1 cellular context compared by ENCODE assay signal in the genomic region with DNA sequence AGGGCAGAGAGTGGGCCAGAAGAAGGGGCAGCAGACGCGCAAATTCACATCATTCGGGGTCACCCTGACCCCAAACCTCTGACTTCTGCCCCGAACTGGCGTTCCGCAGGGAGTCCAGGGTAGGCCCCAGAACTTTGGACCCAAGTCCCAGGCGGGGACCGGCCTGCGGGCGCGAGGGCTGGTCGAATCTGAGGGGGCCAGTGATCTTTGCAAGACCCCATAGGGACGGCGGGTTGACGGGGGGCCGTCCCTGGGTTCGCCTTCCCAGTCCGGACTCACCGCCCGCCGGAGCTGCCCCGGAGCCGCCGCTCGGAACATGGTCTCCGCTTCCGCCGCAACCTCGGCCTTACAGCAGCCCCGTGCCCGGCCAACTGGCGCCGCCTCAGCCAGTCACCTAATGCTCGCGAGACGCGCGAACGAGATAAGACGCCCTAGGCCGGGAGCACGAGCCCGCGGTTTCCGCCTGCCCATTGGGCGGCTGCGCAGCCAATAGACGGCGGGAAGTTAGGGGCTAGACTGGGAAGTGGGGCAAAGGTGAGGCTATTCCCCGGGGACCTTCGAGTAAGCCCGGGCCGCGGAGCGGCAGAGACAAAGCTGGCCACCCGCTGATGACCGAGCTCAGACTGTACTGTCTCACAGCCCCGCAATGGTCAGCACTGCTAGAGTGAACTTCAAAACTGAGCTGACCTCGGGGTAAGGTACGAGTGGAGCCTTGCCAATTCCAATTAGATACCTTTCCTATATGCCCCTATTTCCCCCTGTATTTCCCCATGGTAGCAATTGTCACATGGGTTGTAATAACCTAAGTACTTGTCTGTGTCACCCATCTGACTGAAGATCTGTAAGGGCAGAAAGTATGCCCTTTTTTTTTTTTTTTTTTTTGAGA.
TF ChIP-seq lines count a peak whose summit lies in the region.

A gene (minus strand): TSS at position 399 of the 886 bp plus-strand sequence. CDS start 81 bp downstream, at position 318.

TF ChIP-seq in HepG2, 621 proteins besides CTCF, POLR2A, EP300 and RAD21 (continued from another document and continues in another):
- TF ChIP-seq, protein P1, sequence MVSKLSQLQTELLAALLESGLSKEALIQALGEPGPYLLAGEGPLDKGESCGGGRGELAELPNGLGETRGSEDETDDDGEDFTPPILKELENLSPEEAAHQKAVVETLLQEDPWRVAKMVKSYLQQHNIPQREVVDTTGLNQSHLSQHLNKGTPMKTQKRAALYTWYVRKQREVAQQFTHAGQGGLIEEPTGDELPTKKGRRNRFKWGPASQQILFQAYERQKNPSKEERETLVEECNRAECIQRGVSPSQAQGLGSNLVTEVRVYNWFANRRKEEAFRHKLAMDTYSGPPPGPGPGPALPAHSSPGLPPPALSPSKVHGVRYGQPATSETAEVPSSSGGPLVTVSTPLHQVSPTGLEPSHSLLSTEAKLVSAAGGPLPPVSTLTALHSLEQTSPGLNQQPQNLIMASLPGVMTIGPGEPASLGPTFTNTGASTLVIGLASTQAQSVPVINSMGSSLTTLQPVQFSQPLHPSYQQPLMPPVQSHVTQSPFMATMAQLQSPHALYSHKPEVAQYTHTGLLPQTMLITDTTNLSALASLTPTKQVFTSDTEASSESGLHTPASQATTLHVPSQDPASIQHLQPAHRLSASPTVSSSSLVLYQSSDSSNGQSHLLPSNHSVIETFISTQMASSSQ (IDR thresholded peaks at IDR 0.05; ENCODE audit: low read depth), result no peak
- TF ChIP-seq, protein P1 (CRISPR knock-in tag; IDR thresholded peaks at IDR 0.05; ENCODE audit: borderline replicate concordance), result 0 out of 2 replicates have a peak, but pooled peaks have one; percentile 59
- TF ChIP-seq ZNF10 (CRISPR knock-in tag; IDR thresholded peaks at IDR 0.05; ENCODE audit: borderline replicate concordance, low read depth) (no peak), HDAC6 (IDR thresholded peaks at IDR 0.05; ENCODE audit: low read depth, low read length) (no peak), TOE1 (CRISPR knock-in tag; IDR thresholded peaks at IDR 0.05) (0 out of 2 replicates have a peak, but pooled peaks have one; percentile 24), LCORL (IDR thresholded peaks at IDR 0.05) (0 out of 2 replicates have a peak, but pooled peaks have one; percentile 31), LCORL (CRISPR knock-in tag; IDR thresholded peaks at IDR 0.05) (peak; percentile 74; the same call in 1 of the 2 replicates), FIP1L1 (IDR thresholded peaks at IDR 0.05; ENCODE audit: borderline replicate concordance, insufficient read depth, low read depth, low read length) (peak; percentile 29; the same call in 1 of the 2 replicates), NR2F6 (IDR thresholded peaks at IDR 0.05) (no peak; the same call in none of the 2 replicates), NR2F6 (CRISPR knock-in tag; IDR thresholded peaks at IDR 0.05) (peak; percentile 40), CHCHD3 (CRISPR knock-in tag; IDR thresholded peaks at IDR 0.05) (peak; percentile 75; the same call in 1 of the 2 replicates), SRSF9 (IDR thresholded peaks at IDR 0.05; ENCODE audit: borderline replicate concordance, insufficient read depth, low read depth, low read length, poor library complexity, severe bottlenecking) (no peak), ZNF629 (CRISPR knock-in tag; conservative IDR thresholded peaks at IDR 0.05) (0 out of 2 replicates have a peak, but pooled peaks have one; percentile 4), MIXL1 (CRISPR knock-in tag; IDR thresholded peaks at IDR 0.05) (no peak), ZNF788 (CRISPR knock-in tag; IDR thresholded peaks at IDR 0.05; ENCODE audit: borderline replicate concordance) (peak; percentile 91; the same call in 1 of the 2 replicates), ZNF761 (CRISPR knock-in tag; conservative IDR thresholded peaks at IDR 0.05) (peak; percentile 93; the same call in 1 of the 2 replicates), MLLT10 (CRISPR knock-in tag; IDR thresholded peaks at IDR 0.05) (no peak), SALL2 (CRISPR knock-in tag; IDR thresholded peaks at IDR 0.05) (peak; percentile 22; the same call in 1 of the 2 replicates), ZNF674 (CRISPR knock-in tag; IDR thresholded peaks at IDR 0.05; ENCODE audit: low read depth) (no peak), ZNF570 (CRISPR knock-in tag; IDR thresholded peaks at IDR 0.05; ENCODE audit: borderline replicate concordance) (no peak), ZNF558 (CRISPR knock-in tag; IDR thresholded peaks at IDR 0.05; ENCODE audit: borderline replicate concordance) (peak; percentile 37; the same call in 1 of the 2 replicates), U2AF1 (optimal IDR thresholded peaks at IDR 0.05; ENCODE audit: low read depth, low read length) (peak; percentile 73), CHD4 (IDR thresholded peaks at IDR 0.05; ENCODE audit: borderline replicate concordance, low read length) (no peak), ZNF598 (CRISPR knock-in tag; IDR thresholded peaks at IDR 0.05; ENCODE audit: borderline replicate concordance) (peak; percentile 92; the same call in 1 of the 2 replicates), ZNF251 (CRISPR knock-in tag; IDR thresholded peaks at IDR 0.05) (no peak), ZNF816 (CRISPR knock-in tag; IDR thresholded peaks at IDR 0.05; ENCODE audit: borderline replicate concordance) (no peak; the same call in 1 of the 2 replicates), RXRA (CRISPR knock-in tag; IDR thresholded peaks at IDR 0.05) (peak; percentile 99)
- TF ChIP-seq, protein P2, sequence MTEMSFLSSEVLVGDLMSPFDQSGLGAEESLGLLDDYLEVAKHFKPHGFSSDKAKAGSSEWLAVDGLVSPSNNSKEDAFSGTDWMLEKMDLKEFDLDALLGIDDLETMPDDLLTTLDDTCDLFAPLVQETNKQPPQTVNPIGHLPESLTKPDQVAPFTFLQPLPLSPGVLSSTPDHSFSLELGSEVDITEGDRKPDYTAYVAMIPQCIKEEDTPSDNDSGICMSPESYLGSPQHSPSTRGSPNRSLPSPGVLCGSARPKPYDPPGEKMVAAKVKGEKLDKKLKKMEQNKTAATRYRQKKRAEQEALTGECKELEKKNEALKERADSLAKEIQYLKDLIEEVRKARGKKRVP (CRISPR knock-in tag; IDR thresholded peaks at IDR 0.05), result peak in 1 of 2 experiments; percentile 60; a peak in 2 of 4 replicates
- TF ChIP-seq, protein P3, sequence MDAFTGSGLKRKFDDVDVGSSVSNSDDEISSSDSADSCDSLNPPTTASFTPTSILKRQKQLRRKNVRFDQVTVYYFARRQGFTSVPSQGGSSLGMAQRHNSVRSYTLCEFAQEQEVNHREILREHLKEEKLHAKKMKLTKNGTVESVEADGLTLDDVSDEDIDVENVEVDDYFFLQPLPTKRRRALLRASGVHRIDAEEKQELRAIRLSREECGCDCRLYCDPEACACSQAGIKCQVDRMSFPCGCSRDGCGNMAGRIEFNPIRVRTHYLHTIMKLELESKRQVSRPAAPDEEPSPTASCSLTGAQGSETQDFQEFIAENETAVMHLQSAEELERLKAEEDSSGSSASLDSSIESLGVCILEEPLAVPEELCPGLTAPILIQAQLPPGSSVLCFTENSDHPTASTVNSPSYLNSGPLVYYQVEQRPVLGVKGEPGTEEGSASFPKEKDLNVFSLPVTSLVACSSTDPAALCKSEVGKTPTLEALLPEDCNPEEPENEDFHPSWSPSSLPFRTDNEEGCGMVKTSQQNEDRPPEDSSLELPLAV (CRISPR knock-in tag; conservative IDR thresholded peaks at IDR 0.05; ENCODE audit: low read depth), result no peak
- TF ChIP-seq, protein P4, sequence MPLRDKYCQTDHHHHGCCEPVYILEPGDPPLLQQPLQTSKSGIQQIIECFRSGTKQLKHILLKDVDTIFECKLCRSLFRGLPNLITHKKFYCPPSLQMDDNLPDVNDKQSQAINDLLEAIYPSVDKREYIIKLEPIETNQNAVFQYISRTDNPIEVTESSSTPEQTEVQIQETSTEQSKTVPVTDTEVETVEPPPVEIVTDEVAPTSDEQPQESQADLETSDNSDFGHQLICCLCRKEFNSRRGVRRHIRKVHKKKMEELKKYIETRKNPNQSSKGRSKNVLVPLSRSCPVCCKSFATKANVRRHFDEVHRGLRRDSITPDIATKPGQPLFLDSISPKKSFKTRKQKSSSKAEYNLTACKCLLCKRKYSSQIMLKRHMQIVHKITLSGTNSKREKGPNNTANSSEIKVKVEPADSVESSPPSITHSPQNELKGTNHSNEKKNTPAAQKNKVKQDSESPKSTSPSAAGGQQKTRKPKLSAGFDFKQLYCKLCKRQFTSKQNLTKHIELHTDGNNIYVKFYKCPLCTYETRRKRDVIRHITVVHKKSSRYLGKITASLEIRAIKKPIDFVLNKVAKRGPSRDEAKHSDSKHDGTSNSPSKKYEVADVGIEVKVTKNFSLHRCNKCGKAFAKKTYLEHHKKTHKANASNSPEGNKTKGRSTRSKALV (CRISPR knock-in tag; IDR thresholded peaks at IDR 0.05), result no peak; the same call in 1 of the 2 replicates
- TF ChIP-seq, protein P5, sequence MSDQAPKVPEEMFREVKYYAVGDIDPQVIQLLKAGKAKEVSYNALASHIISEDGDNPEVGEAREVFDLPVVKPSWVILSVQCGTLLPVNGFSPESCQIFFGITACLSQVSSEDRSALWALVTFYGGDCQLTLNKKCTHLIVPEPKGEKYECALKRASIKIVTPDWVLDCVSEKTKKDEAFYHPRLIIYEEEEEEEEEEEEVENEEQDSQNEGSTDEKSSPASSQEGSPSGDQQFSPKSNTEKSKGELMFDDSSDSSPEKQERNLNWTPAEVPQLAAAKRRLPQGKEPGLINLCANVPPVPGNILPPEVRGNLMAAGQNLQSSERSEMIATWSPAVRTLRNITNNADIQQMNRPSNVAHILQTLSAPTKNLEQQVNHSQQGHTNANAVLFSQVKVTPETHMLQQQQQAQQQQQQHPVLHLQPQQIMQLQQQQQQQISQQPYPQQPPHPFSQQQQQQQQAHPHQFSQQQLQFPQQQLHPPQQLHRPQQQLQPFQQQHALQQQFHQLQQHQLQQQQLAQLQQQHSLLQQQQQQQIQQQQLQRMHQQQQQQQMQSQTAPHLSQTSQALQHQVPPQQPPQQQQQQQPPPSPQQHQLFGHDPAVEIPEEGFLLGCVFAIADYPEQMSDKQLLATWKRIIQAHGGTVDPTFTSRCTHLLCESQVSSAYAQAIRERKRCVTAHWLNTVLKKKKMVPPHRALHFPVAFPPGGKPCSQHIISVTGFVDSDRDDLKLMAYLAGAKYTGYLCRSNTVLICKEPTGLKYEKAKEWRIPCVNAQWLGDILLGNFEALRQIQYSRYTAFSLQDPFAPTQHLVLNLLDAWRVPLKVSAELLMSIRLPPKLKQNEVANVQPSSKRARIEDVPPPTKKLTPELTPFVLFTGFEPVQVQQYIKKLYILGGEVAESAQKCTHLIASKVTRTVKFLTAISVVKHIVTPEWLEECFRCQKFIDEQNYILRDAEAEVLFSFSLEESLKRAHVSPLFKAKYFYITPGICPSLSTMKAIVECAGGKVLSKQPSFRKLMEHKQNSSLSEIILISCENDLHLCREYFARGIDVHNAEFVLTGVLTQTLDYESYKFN (CRISPR knock-in tag; conservative IDR thresholded peaks at IDR 0.05), result peak; percentile 77
- TF ChIP-seq, protein P6, sequence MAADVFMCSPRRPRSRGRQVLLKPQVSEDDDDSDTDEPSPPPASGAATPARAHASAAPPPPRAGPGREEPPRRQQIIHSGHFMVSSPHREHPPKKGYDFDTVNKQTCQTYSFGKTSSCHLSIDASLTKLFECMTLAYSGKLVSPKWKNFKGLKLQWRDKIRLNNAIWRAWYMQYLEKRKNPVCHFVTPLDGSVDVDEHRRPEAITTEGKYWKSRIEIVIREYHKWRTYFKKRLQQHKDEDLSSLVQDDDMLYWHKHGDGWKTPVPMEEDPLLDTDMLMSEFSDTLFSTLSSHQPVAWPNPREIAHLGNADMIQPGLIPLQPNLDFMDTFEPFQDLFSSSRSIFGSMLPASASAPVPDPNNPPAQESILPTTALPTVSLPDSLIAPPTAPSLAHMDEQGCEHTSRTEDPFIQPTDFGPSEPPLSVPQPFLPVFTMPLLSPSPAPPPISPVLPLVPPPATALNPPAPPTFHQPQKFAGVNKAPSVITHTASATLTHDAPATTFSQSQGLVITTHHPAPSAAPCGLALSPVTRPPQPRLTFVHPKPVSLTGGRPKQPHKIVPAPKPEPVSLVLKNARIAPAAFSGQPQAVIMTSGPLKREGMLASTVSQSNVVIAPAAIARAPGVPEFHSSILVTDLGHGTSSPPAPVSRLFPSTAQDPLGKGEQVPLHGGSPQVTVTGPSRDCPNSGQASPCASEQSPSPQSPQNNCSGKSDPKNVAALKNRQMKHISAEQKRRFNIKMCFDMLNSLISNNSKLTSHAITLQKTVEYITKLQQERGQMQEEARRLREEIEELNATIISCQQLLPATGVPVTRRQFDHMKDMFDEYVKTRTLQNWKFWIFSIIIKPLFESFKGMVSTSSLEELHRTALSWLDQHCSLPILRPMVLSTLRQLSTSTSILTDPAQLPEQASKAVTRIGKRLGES (CRISPR knock-in tag; IDR thresholded peaks at IDR 0.05; ENCODE audit: borderline replicate concordance), result no peak
- TF ChIP-seq, protein P7, sequence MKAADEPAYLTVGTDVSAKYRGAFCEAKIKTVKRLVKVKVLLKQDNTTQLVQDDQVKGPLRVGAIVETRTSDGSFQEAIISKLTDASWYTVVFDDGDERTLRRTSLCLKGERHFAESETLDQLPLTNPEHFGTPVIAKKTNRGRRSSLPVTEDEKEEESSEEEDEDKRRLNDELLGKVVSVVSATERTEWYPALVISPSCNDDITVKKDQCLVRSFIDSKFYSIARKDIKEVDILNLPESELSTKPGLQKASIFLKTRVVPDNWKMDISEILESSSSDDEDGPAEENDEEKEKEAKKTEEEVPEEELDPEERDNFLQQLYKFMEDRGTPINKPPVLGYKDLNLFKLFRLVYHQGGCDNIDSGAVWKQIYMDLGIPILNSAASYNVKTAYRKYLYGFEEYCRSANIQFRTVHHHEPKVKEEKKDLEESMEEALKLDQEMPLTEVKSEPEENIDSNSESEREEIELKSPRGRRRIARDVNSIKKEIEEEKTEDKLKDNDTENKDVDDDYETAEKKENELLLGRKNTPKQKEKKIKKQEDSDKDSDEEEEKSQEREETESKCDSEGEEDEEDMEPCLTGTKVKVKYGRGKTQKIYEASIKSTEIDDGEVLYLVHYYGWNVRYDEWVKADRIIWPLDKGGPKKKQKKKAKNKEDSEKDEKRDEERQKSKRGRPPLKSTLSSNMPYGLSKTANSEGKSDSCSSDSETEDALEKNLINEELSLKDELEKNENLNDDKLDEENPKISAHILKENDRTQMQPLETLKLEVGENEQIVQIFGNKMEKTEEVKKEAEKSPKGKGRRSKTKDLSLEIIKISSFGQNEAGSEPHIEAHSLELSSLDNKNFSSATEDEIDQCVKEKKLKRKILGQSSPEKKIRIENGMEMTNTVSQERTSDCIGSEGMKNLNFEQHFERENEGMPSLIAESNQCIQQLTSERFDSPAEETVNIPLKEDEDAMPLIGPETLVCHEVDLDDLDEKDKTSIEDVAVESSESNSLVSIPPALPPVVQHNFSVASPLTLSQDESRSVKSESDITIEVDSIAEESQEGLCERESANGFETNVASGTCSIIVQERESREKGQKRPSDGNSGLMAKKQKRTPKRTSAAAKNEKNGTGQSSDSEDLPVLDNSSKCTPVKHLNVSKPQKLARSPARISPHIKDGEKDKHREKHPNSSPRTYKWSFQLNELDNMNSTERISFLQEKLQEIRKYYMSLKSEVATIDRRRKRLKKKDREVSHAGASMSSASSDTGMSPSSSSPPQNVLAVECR (CRISPR knock-in tag; IDR thresholded peaks at IDR 0.05; ENCODE audit: borderline replicate concordance), result peak; percentile 95
